23 cellular contexts compared by ENCODE assay signal in genomic region chr6:138554146-138554545, GRCh38. TPM values are rescaled to one million over a fixed set of nuclear protein-coding genes. Genes with fewer than 3 reads are reported as not detected.
A peak's percentile ranks its signal among the peaks of the same experiment; 100 is the strongest.
DNase-seq lines count a peak whose midpoint lies in the region; ATAC-seq and TF ChIP-seq lines count a peak whose summit lies in the region.
"Had no signal": no experiment of that assay in that cellular context is flagged by ENCODE, and none has a peak within 500 bp of the region (broad histone marks: within the 10 kb centered on the region; RNA-seq: fewer than 3 reads in every experiment).

No MANE protein-coding gene starts in this region.

- POLR2A ChIA-PET in CD4-positive, alpha-beta memory T cell (lab: Charles Lee; ENCODE audit: partially characterized antibody), result no interaction called here

- peak overlapping the region in 1 of 11 experiments; percentile 47; a peak in 1 of 22 replicates for H3K27ac ChIP-seq in BLaER1 treated with 17β-estradiol and CSF1 and Interleukin-3, amounts not matched to agents 10 nM and 100 nM
- H3K27ac ChIP-seq in HUES48 (ENCODE audit: low read depth, low read length) (peak overlapping the region; percentile 91), hepatocyte (peak overlapping the region; percentile 61)
- no peak overlapping the region for H3K27ac ChIP-seq in CD4-positive, alpha-beta memory T cell (ENCODE audit: low read depth, low read length)
- H3K27ac ChIP-seq: GM23248, KMS-11, SJCRH30 had no signal

- H3K4me2 ChIP-seq in BLaER1 treated with 17β-estradiol and CSF1 and Interleukin-3, amounts not matched to agents 10 nM and 100 nM, result peak overlapping the region in 10 of 11 experiments; percentile 23 to 85 (median 74); a peak in 18 of 22 replicates
- no peak overlapping the region for H3K4me2 ChIP-seq in hepatocyte
- H3K4me2 ChIP-seq: KMS-11 had no signal

- DNase-seq in hepatocyte (ENCODE audit: low spot score) (no peak), progenitor cell of endocrine pancreas (ENCODE audit: low spot score, unreplicated experiment) (no peak), DMS 273 treated with DMSO at 0.1 percent for 48 hours (lab: John Stamatoyannopoulos, UW) (no peak), UCSD-AML1 (lab: John Stamatoyannopoulos, UW; ENCODE audit: unreplicated experiment) (no peak)
- no peak for DNase-seq in CD4-positive, alpha-beta memory T cell
- DNase-seq: C1 segment of cervical spinal cord; CD8-positive, alpha-beta T cell; DMS79 treated with DMSO at 0.1 percent for 48 hours; GF-D8; GM23248; H9; MM.1S; NCI-H2029; NCI-H510A; NCI-H69; OCI-M1; SJCRH30 had no signal

- peaks cover 41% of the 10 kb centered on the region for H3K4me1 Mint-ChIP-seq in progenitor cell of endocrine pancreas (ENCODE audit: low read depth)
- no peaks in the 10 kb centered on the region for H3K4me1 Mint-ChIP-seq in CD4-positive, alpha-beta memory T cell

- H3K27me3 Mint-ChIP-seq in progenitor cell of endocrine pancreas, result no peaks in the 10 kb centered on the region
- peaks cover 2 to 4% of the 10 kb centered on the region in 2 donors for H3K27me3 Mint-ChIP-seq in CD4-positive, alpha-beta memory T cell

- whole genome bisulfite sequencing in hepatocyte (ENCODE audit: low lambda C conversion rate, missing lambda C conversion rate), result 74% methylated on average over 5 of the region's 5 CpGs

- H4K20me1 ChIP-seq in BLaER1 treated with 17β-estradiol and CSF1 and Interleukin-3, amounts not matched to agents 10 nM and 100 nM, result no peaks in the 10 kb centered on the region
- no peaks in the 10 kb centered on the region for H4K20me1 ChIP-seq in hepatocyte (ENCODE audit: insufficient read depth, poor library complexity, severe bottlenecking)

- H3K9me3 ChIP-seq in BLaER1 treated with 17β-estradiol and CSF1 and Interleukin-3, amounts not matched to agents 10 nM and 100 nM (replicated peaks in 1 of 11), result peaks cover 0 to 11% (median 0%) of the 10 kb centered on the region in 11 experiments; a peak in 1 of 22 replicates
- H3K9me3 ChIP-seq in HUES48 (ENCODE audit: control insufficient read depth, insufficient read depth, low read length) (no peaks in the 10 kb centered on the region), hepatocyte (ENCODE audit: low read depth) (no peaks in the 10 kb centered on the region)
- H3K9me3 ChIP-seq in CD4-positive, alpha-beta memory T cell (ENCODE audit: control insufficient read depth in 1 of 2, low read length in 2 of 2), result no peaks in the 10 kb centered on the region
- H3K9me3 ChIP-seq: SJCRH30 had no signal

- no peak overlapping the region for H3K4me3 Mint-ChIP-seq in progenitor cell of endocrine pancreas (ENCODE audit: low read depth)
- no peak overlapping the region for H3K4me3 Mint-ChIP-seq in CD4-positive, alpha-beta memory T cell
- H3K4me3 Mint-ChIP-seq: CD8-positive, alpha-beta T cell; H9; IgD-negative memory B cell had no signal

- H3K27me3 ChIP-seq in BLaER1 treated with 17β-estradiol and CSF1 and Interleukin-3, amounts not matched to agents 10 nM and 100 nM, result no peaks in the 10 kb centered on the region
- H3K27me3 ChIP-seq in HUES48 (ENCODE audit: control insufficient read depth, insufficient read depth, low read length) (no peaks in the 10 kb centered on the region), hepatocyte (no peaks in the 10 kb centered on the region)
- no peaks in the 10 kb centered on the region for H3K27me3 ChIP-seq in CD4-positive, alpha-beta memory T cell (ENCODE audit: insufficient read depth, low read length)
- H3K27me3 ChIP-seq: SJCRH30 had no signal

- peaks cover 76% of the 10 kb centered on the region for H3K79me2 ChIP-seq in hepatocyte

- no peaks in the 10 kb centered on the region for H3K9me2 ChIP-seq in hepatocyte (replicated peaks; ENCODE audit: insufficient read depth)

- H3K27ac Mint-ChIP-seq in progenitor cell of endocrine pancreas, result peak overlapping the region; percentile 43
- H3K27ac Mint-ChIP-seq in CD4-positive, alpha-beta memory T cell, result no peak overlapping the region
- H3K27ac Mint-ChIP-seq: CD8-positive, alpha-beta T cell; IgD-negative memory B cell had no signal

- peaks cover 5% of the 10 kb centered on the region for H3K36me3 Mint-ChIP-seq in progenitor cell of endocrine pancreas (ENCODE audit: insufficient read depth)
- H3K36me3 Mint-ChIP-seq in CD4-positive, alpha-beta memory T cell, result no peaks in the 10 kb centered on the region
- H3K36me3 Mint-ChIP-seq: CD8-positive, alpha-beta T cell had no signal

- H3K36me3 ChIP-seq in BLaER1 treated with 17β-estradiol and CSF1 and Interleukin-3, amounts not matched to agents 10 nM and 100 nM, result peaks cover 0 to 6% (median 0%) of the 10 kb centered on the region in 11 experiments; a peak in 1 of 22 replicates
- H3K36me3 ChIP-seq in HUES48 (ENCODE audit: control insufficient read depth, insufficient read depth, low read length) (no peaks in the 10 kb centered on the region), hepatocyte (replicated peaks; ENCODE audit: insufficient read depth, low read depth) (no peaks in the 10 kb centered on the region)
- H3K36me3 ChIP-seq in CD4-positive, alpha-beta memory T cell (ENCODE audit: insufficient read depth, low read length), result no peaks in the 10 kb centered on the region
- H3K36me3 ChIP-seq: SJCRH30 had no signal

- peaks cover 18 to 31% (median 24%) of the 10 kb centered on the region in 10 experiments for H3K4me1 ChIP-seq in BLaER1 treated with 17β-estradiol and CSF1 and Interleukin-3, amounts not matched to agents 10 nM and 100 nM
- H3K4me1 ChIP-seq in HUES48 (ENCODE audit: control insufficient read depth, insufficient read depth, low read length), result peaks cover 26% of the 10 kb centered on the region
- H3K4me1 ChIP-seq in hepatocyte (ENCODE audit: insufficient read depth), result peaks cover 32% of the 10 kb centered on the region
- no peaks in the 10 kb centered on the region for H3K4me1 ChIP-seq in CD4-positive, alpha-beta memory T cell (ENCODE audit: insufficient read depth, low read length)

- TF ChIP-seq CTCF in hepatocyte (IDR thresholded peaks at IDR 0.05; ENCODE audit: poor library complexity) (no peak), progenitor cell of endocrine pancreas (IDR thresholded peaks at IDR 0.05; ENCODE audit: unreplicated experiment) (no peak)

- H3K4me3 ChIP-seq in BLaER1 treated with 17β-estradiol and CSF1 and Interleukin-3, amounts not matched to agents 10 nM and 100 nM, result no peak overlapping the region
- H3K4me3 ChIP-seq in HUES48 (ENCODE audit: low read depth, low read length) (no peak overlapping the region), hepatocyte (no peak overlapping the region)
- no peak overlapping the region for H3K4me3 ChIP-seq in CD4-positive, alpha-beta memory T cell (ENCODE audit: low read length in 2 of 2)
- H3K4me3 ChIP-seq: GM23248, SJCRH30 had no signal

- no peak for ATAC-seq in GM21529 (IDR thresholded peaks at IDR 0.05; ENCODE audit: unreplicated experiment)
- ATAC-seq: CD8-positive, alpha-beta T cell; SK-N-SH treated with all-trans-retinoic acid at 6 μM for 48 hours had no signal

- CTCF ChIA-PET in CD4-positive, alpha-beta memory T cell (lab: Charles Lee; ENCODE audit: partially characterized antibody), result no interaction called here

- H3K9ac ChIP-seq in BLaER1 treated with 17β-estradiol and CSF1 and Interleukin-3, amounts not matched to agents 10 nM and 100 nM, result no peak overlapping the region
- H3K9ac ChIP-seq in HUES48 (ENCODE audit: low read depth, low read length), result no peak overlapping the region
- H3K9ac ChIP-seq: GM23248, KMS-11 had no signal

- intact Hi-C loops in CD4-positive, alpha-beta memory T cell (cut with micrococcal nuclease), result no loop called here

- H2AFZ ChIP-seq in hepatocyte, result no peak overlapping the region
- H2AFZ ChIP-seq: GM23248 had no signal

- H3K9me3 Mint-ChIP-seq in progenitor cell of endocrine pancreas (ENCODE audit: low read depth), result no peaks in the 10 kb centered on the region
- no peaks in the 10 kb centered on the region for H3K9me3 Mint-ChIP-seq in CD4-positive, alpha-beta memory T cell
- H3K9me3 Mint-ChIP-seq: CD8-positive, alpha-beta T cell; H9; IgD-negative memory B cell had no signal

RNA-seq across cellular contexts. Expression of gene NHSL1, which starts 54.9 kb away (rescaled TPM):
- total RNA-seq in hepatocyte (58.0 and 58.3 TPM in 2 replicates), progenitor cell of endocrine pancreas (79.0 and 86.5 TPM in 2 replicates)
- polyA plus RNA-seq in hepatocyte, result 39.0 and 43.7 TPM in 2 replicates
- under 1 TPM; 0.53 to 0.58 TPM for total RNA-seq in CD4-positive, alpha-beta memory T cell
- not detected for polyA plus RNA-seq in CD4-positive, alpha-beta memory T cell
- total RNA-seq: CD8-positive, alpha-beta T cell had no signal
- polyA plus RNA-seq: IgD-negative memory B cell had no signal

Comparison
In these comparisons a context has a peak if more than half of its experiments do, and no peak if none do; other contexts are left out.
1. RNA of gene NHSL1, which starts 54.9 kb away (total RNA-seq): 79.0 to 86.5 TPM in progenitor cell of endocrine pancreas and 58.0 to 58.3 TPM in hepatocyte; 0.53 to 0.58 TPM in CD4-positive, alpha-beta memory T cell; every median in the first group is over 10 times any median in the second.